In the genomic region with DNA sequence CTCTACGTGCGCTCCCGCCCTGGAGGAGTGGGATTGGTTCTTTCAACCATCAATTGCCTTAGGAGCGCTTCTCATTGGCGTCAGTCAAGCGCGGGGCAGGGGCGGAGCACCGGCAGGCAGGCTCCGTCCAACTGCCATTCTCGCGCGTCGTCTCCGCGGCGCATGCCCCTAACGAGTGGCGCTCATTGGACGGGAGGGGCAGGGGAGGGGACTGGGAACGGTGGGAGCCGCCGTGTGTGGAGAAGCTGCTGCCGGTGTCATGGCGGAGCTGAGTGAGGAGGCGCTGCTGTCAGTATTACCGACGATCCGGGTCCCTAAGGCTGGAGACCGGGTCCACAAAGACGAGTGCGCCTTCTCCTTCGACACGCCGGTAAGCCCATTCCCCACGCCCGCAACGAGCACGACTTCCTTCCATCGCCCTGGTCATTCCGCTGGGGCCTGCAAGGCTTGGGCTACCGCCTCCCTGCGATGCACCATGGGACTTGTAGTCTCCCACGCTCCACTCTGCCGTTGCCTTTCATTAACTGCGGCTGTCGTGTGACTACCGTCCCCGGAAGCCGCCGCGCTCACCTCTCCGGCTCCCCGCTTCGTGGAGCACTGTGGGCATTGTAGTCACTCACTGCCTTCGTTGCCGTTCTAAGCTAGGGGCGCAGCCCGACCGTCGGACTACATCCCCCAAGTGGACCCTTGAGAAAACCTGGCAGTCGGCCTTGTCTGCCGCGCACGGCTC, we compare ENCODE assay signal across 1 cellular context.
TF ChIP-seq lines count a peak whose summit lies in the region.

A gene with protein sequence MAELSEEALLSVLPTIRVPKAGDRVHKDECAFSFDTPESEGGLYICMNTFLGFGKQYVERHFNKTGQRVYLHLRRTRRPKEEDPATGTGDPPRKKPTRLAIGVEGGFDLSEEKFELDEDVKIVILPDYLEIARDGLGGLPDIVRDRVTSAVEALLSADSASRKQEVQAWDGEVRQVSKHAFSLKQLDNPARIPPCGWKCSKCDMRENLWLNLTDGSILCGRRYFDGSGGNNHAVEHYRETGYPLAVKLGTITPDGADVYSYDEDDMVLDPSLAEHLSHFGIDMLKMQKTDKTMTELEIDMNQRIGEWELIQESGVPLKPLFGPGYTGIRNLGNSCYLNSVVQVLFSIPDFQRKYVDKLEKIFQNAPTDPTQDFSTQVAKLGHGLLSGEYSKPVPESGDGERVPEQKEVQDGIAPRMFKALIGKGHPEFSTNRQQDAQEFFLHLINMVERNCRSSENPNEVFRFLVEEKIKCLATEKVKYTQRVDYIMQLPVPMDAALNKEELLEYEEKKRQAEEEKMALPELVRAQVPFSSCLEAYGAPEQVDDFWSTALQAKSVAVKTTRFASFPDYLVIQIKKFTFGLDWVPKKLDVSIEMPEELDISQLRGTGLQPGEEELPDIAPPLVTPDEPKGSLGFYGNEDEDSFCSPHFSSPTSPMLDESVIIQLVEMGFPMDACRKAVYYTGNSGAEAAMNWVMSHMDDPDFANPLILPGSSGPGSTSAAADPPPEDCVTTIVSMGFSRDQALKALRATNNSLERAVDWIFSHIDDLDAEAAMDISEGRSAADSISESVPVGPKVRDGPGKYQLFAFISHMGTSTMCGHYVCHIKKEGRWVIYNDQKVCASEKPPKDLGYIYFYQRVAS (plus strand): TSS at position 230 of the 730 bp plus-strand sequence. CDS start 30 bp downstream, at position 260.

TF ChIP-seq in GM23338, 12 proteins besides CTCF, POLR2A, EP300 and RAD21 (continued from another document):
- no peak for TF ChIP-seq EZH2phosphoT487 (IDR thresholded peaks at IDR 0.05; ENCODE audit: unreplicated experiment)
- TF ChIP-seq POLR2AphosphoS5 (IDR thresholded peaks at IDR 0.05; ENCODE audit: low read depth) = peak; percentile 77
- peak; percentile 83 for TF ChIP-seq CREB1 (CRISPR knock-in tag; IDR thresholded peaks at IDR 0.05; ENCODE audit: low read depth)
- peak; percentile 58; the same call in 1 of the 2 replicates for TF ChIP-seq ZNF331 (CRISPR knock-in tag; IDR thresholded peaks at IDR 0.05; ENCODE audit: low read depth)
- no peak for TF ChIP-seq JUNB (IDR thresholded peaks at IDR 0.05; ENCODE audit: unreplicated experiment)
- peak; percentile 98; the same call in 1 of the 2 replicates for TF ChIP-seq ZNF114 (CRISPR knock-in tag; IDR thresholded peaks at IDR 0.05)
- TF ChIP-seq, protein P1, sequence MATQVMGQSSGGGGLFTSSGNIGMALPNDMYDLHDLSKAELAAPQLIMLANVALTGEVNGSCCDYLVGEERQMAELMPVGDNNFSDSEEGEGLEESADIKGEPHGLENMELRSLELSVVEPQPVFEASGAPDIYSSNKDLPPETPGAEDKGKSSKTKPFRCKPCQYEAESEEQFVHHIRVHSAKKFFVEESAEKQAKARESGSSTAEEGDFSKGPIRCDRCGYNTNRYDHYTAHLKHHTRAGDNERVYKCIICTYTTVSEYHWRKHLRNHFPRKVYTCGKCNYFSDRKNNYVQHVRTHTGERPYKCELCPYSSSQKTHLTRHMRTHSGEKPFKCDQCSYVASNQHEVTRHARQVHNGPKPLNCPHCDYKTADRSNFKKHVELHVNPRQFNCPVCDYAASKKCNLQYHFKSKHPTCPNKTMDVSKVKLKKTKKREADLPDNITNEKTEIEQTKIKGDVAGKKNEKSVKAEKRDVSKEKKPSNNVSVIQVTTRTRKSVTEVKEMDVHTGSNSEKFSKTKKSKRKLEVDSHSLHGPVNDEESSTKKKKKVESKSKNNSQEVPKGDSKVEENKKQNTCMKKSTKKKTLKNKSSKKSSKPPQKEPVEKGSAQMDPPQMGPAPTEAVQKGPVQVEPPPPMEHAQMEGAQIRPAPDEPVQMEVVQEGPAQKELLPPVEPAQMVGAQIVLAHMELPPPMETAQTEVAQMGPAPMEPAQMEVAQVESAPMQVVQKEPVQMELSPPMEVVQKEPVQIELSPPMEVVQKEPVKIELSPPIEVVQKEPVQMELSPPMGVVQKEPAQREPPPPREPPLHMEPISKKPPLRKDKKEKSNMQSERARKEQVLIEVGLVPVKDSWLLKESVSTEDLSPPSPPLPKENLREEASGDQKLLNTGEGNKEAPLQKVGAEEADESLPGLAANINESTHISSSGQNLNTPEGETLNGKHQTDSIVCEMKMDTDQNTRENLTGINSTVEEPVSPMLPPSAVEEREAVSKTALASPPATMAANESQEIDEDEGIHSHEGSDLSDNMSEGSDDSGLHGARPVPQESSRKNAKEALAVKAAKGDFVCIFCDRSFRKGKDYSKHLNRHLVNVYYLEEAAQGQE (IDR thresholded peaks at IDR 0.05; ENCODE audit: unreplicated experiment) = no peak
- no peak for TF ChIP-seq NANOG (IDR thresholded peaks at IDR 0.05; ENCODE audit: borderline replicate concordance)
- TF ChIP-seq, protein P2, sequence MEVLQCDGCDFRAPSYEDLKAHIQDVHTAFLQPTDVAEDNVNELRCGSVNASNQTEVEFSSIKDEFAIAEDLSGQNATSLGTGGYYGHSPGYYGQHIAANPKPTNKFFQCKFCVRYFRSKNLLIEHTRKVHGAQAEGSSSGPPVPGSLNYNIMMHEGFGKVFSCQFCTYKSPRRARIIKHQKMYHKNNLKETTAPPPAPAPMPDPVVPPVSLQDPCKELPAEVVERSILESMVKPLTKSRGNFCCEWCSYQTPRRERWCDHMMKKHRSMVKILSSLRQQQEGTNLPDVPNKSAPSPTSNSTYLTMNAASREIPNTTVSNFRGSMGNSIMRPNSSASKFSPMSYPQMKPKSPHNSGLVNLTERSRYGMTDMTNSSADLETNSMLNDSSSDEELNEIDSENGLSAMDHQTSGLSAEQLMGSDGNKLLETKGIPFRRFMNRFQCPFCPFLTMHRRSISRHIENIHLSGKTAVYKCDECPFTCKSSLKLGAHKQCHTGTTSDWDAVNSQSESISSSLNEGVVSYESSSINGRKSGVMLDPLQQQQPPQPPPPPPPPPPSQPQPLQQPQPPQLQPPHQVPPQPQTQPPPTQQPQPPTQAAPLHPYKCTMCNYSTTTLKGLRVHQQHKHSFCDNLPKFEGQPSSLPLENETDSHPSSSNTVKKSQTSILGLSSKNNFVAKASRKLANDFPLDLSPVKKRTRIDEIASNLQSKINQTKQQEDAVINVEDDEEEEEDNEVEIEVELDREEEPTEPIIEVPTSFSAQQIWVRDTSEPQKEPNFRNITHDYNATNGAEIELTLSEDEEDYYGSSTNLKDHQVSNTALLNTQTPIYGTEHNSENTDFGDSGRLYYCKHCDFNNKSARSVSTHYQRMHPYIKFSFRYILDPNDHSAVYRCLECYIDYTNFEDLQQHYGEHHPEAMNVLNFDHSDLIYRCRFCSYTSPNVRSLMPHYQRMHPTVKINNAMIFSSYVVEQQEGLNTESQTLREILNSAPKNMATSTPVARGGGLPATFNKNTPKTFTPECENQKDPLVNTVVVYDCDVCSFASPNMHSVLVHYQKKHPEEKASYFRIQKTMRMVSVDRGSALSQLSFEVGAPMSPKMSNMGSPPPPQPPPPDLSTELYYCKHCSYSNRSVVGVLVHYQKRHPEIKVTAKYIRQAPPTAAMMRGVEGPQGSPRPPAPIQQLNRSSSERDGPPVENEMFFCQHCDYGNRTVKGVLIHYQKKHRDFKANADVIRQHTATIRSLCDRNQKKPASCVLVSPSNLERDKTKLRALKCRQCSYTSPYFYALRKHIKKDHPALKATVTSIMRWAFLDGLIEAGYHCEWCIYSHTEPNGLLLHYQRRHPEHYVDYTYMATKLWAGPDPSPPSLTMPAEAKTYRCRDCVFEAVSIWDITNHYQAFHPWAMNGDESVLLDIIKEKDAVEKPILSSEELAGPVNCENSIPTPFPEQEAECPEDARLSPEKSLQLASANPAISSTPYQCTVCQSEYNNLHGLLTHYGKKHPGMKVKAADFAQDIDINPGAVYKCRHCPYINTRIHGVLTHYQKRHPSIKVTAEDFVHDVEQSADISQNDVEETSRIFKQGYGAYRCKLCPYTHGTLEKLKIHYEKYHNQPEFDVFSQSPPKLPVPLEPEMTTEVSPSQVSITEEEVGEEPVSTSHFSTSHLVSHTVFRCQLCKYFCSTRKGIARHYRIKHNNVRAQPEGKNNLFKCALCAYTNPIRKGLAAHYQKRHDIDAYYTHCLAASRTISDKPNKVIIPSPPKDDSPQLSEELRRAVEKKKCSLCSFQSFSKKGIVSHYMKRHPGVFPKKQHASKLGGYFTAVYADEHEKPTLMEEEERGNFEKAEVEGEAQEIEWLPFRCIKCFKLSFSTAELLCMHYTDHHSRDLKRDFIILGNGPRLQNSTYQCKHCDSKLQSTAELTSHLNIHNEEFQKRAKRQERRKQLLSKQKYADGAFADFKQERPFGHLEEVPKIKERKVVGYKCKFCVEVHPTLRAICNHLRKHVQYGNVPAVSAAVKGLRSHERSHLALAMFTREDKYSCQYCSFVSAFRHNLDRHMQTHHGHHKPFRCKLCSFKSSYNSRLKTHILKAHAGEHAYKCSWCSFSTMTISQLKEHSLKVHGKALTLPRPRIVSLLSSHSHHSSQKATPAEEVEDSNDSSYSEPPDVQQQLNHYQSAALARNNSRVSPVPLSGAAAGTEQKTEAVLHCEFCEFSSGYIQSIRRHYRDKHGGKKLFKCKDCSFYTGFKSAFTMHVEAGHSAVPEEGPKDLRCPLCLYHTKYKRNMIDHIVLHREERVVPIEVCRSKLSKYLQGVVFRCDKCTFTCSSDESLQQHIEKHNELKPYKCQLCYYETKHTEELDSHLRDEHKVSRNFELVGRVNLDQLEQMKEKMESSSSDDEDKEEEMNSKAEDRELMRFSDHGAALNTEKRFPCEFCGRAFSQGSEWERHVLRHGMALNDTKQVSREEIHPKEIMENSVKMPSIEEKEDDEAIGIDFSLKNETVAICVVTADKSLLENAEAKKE (CRISPR knock-in tag; IDR thresholded peaks at IDR 0.05) = no peak
- TF ChIP-seq, protein P3, sequence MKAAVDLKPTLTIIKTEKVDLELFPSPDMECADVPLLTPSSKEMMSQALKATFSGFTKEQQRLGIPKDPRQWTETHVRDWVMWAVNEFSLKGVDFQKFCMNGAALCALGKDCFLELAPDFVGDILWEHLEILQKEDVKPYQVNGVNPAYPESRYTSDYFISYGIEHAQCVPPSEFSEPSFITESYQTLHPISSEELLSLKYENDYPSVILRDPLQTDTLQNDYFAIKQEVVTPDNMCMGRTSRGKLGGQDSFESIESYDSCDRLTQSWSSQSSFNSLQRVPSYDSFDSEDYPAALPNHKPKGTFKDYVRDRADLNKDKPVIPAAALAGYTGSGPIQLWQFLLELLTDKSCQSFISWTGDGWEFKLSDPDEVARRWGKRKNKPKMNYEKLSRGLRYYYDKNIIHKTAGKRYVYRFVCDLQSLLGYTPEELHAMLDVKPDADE (IDR thresholded peaks at IDR 0.05) = peak; percentile 100
- TF ChIP-seq EZH2 (IDR thresholded peaks at IDR 0.05; ENCODE audit: low read depth, unreplicated experiment) = no peak
